In the genomic region with DNA sequence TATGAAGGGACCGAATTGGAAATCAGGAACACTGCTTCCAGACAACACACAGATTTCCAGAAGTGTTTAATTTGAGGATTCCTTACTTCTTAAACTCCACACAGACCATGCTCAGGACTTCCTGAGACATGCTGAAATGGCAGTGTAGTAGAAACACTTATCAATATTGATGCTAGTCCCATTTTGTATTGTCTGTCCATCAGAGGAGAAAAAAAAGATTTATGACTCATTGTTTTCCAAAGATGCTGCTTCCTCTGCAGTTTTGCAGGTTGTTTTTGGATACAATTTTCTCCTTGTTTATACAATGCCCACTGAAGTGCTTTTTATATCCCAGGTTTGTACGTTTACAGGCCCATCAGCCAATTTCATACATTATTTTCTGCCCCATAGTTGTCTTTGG, we compare ENCODE assay signal across 1 cellular context.
TF ChIP-seq lines count a peak whose summit lies in the region.

No MANE protein-coding gene starts in this region.

TF ChIP-seq in endothelial cell of umbilical vein, 7 proteins besides CTCF, POLR2A, EP300 and RAD21:
- TF ChIP-seq EZH2 (IDR thresholded peaks at IDR 0.05; ENCODE audit: borderline replicate concordance, low read depth, low read length, severe bottlenecking) (no peak), MAX (IDR thresholded peaks at IDR 0.05; ENCODE audit: insufficient read depth, insufficient read length) (no peak), MYC (IDR thresholded peaks at IDR 0.05; ENCODE audit: low read depth, low read length) (no peak), POLR2AphosphoS5 (IDR thresholded peaks at IDR 0.05; ENCODE audit: insufficient read depth, low read depth, low read length) (no peak), JUN (IDR thresholded peaks at IDR 0.05; ENCODE audit: borderline replicate concordance, insufficient read depth, insufficient read length, low read depth) (peak; percentile 68), GATA2 (IDR thresholded peaks at IDR 0.05; ENCODE audit: insufficient read depth, insufficient read length, low read depth, low read length) (no peak), FOS (IDR thresholded peaks at IDR 0.05; ENCODE audit: borderline replicate concordance, insufficient read depth, low read length) (peak; percentile 62)
